1 cellular context compared by ENCODE assay signal in the genomic region with DNA sequence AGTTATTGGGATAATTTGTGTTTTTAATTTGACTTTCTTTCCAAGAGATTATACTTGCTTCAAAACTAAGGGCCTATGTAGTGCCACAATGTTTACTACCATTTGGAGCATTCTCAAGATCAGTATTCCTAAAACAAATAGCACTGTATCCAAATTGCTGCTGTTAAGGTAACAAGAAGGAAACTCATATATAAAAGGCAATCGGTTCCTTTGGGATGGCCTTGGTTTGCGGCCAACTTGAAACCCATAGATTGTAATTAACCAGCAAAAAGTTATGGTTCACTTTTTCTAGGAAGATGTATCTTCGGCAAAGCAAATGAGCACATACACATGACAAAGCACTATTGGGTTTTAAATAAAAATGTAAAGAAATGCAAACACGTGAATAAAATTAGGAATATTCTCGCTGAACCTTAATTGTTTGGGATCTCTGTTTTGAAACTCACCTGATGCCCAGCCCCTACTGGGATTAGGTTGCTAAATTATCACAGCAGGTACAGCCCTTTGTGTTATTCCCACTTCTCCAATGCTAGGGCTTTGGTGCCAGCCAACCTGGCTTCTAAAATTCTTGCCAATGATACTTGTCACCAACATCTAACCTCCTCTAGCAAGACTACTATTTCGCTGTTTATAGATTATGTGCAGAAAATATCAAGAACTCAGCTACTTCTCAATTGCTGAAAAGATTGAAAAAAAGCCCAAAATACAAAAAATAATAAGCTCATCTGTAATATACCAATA.
TF ChIP-seq lines count a peak whose summit lies in the region.

No MANE protein-coding gene starts in this region.

TF ChIP-seq in GM23338, 12 proteins besides CTCF, POLR2A, EP300 and RAD21 (continued from another document):
- no peak for TF ChIP-seq STAT1 (IDR thresholded peaks at IDR 0.05; ENCODE audit: unreplicated experiment)
- TF ChIP-seq POLR2AphosphoS5 (IDR thresholded peaks at IDR 0.05; ENCODE audit: low read depth) = no peak
- TF ChIP-seq EZH2 (IDR thresholded peaks at IDR 0.05; ENCODE audit: low read depth, unreplicated experiment) = no peak
- no peak for TF ChIP-seq ZNF462 (CRISPR knock-in tag; IDR thresholded peaks at IDR 0.05)
- no peak for TF ChIP-seq ZNF331 (CRISPR knock-in tag; IDR thresholded peaks at IDR 0.05; ENCODE audit: low read depth)
- TF ChIP-seq, protein P1, sequence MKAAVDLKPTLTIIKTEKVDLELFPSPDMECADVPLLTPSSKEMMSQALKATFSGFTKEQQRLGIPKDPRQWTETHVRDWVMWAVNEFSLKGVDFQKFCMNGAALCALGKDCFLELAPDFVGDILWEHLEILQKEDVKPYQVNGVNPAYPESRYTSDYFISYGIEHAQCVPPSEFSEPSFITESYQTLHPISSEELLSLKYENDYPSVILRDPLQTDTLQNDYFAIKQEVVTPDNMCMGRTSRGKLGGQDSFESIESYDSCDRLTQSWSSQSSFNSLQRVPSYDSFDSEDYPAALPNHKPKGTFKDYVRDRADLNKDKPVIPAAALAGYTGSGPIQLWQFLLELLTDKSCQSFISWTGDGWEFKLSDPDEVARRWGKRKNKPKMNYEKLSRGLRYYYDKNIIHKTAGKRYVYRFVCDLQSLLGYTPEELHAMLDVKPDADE (IDR thresholded peaks at IDR 0.05) = no peak
- no peak for TF ChIP-seq NANOG (IDR thresholded peaks at IDR 0.05; ENCODE audit: borderline replicate concordance)
